Comparison of ENCODE assay signal across 22 cellular contexts in the genomic region with DNA sequence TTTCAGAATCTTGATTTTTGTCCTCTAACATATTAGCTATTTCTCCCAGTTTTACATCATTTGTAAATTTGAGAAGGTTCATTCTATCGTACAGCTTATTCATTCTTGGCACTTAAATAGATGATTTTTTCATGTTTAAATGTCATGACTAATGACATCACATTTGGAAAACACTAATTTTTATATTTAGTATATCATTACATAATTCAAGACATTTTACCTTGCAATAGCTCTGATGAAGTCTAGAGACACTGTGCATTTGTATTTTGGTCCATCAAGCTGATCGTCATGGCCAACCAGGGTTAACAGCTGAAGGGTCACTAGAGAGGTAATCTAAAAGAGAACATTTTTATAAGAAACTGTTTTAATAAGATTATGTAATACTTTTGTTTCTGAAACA.
"Had no signal": no experiment of that assay in that cellular context is flagged by ENCODE, and none has a peak within 500 bp of the region (broad histone marks: within the 10 kb centered on the region; RNA-seq: fewer than 3 reads in every experiment).

No MANE protein-coding gene starts in this region.

- DNase-seq: activated CD4-positive, alpha-beta T cell treated with anti-CD3 and anti-CD28 coated beads, Interleukin-2, amount 50 U/mL, for 4 hours; activated CD4-positive, CD25-positive, alpha-beta regulatory T cell; activated CD8-positive, alpha-beta memory T cell treated with anti-CD3 and anti-CD28 coated beads, Interleukin-2, amount 50 U/mL, for 48 hours; activated effector memory CD4-positive, alpha-beta T cell treated with anti-CD3 and anti-CD28 coated beads, Interleukin-2, amount 50 U/mL, for 16 hours; activated naive CD4-positive, alpha-beta T cell treated with Interleukin-2 at 50 U/mL for 16 hours; activated T-cell treated with anti-CD3 and anti-CD28 coated beads, Interleukin-2, amount 50 U/mL, for 4 hours; brain microvascular endothelial cell; KG1; NCI-H1048; NCI-H146; NCI-H187 treated with DMSO at 0.1 percent for 48 hours; NCI-H2081 treated with DMSO at 0.1 percent for 48 hours; NCI-H446; NCI-H524; Peyer's patch; Right ventricle myocardium superior; SJCRH30; SK-N-SH had no signal

- H3K9me3 ChIP-seq: Peyer's patch, SJCRH30 had no signal

- H3K4me1 ChIP-seq: Peyer's patch, SJCRH30 had no signal

- H3K4me3 Mint-ChIP-seq: activated T-cell treated with anti-CD3 and anti-CD28 coated beads, Interleukin-2, amount 50 U/mL, for 4 hours had no signal

- H3K27ac ChIP-seq: brain microvascular endothelial cell, cardiac muscle cell, Peyer's patch, RWPE1, SJCRH30, VCaP had no signal

- H3K36me3 ChIP-seq: brain microvascular endothelial cell, cardiac muscle cell had no signal

- H3K4me3 ChIP-seq: cardiac muscle cell, Peyer's patch, SJCRH30 had no signal

- H3K9me3 Mint-ChIP-seq: activated naive CD4-positive, alpha-beta T cell treated with anti-CD3 and anti-CD28 coated beads, Interleukin-2, amount 50 U/mL, for 72 hours; activated T-cell treated with anti-CD3 and anti-CD28 coated beads, Interleukin-2, amount 50 U/mL, for 4 hours had no signal
